16 cellular contexts compared by ENCODE assay signal in genomic region chr17:47240375-47240764, GRCh38. TPM values are rescaled to one million over a fixed set of nuclear protein-coding genes. Genes with fewer than 3 reads are reported as not detected.
DNase-seq lines count a peak whose midpoint lies in the region; ATAC-seq, FAIRE-seq and TF ChIP-seq lines count a peak whose summit lies in the region.
"Had no signal": no experiment of that assay in that cellular context is flagged by ENCODE, and none has a peak within 500 bp of the region (broad histone marks: within the 10 kb centered on the region; RNA-seq: fewer than 3 reads in every experiment).

No MANE protein-coding gene starts in this region.

- TF ChIP-seq CTCF in liver (IDR thresholded peaks at IDR 0.05; ENCODE audit: low read depth, low read length, missing input control) (no peak), HepG2 (CRISPR knock-in tag; IDR thresholded peaks at IDR 0.05) (no peak), coronary artery (IDR thresholded peaks at IDR 0.05) (no peak), osteocyte (IDR thresholded peaks at IDR 0.05) (no peak), endodermal cell (conservative IDR thresholded peaks at IDR 0.05) (no peak), Peyer's patch (IDR thresholded peaks at IDR 0.05) (no peak)

- no peaks in the 10 kb centered on the region for H3K79me2 ChIP-seq in HepG2 (ENCODE audit: insufficient read depth, low read length)

- no peak overlapping the region for H2AFZ ChIP-seq in HepG2 (ENCODE audit: low read length)

- no peaks in the 10 kb centered on the region for H3K36me3 ChIP-seq in liver (ENCODE audit: control insufficient read depth in 4 of 4, insufficient read depth in 3 of 4, low read depth in 1 of 4, low read length in 3 of 4)
- no peaks in the 10 kb centered on the region for H3K36me3 ChIP-seq in HepG2 (replicated peaks in 1 of 2; ENCODE audit: control insufficient read depth in 1 of 2, insufficient read depth in 2 of 2, low read length in 2 of 2)
- H3K36me3 ChIP-seq in endodermal cell (ENCODE audit: control insufficient read depth, insufficient read depth, low read length), result no peaks in the 10 kb centered on the region
- H3K36me3 ChIP-seq in Peyer's patch, result no peaks in the 10 kb centered on the region

- DNase-seq in HepG2 (ENCODE audit: low spot score) (no peak), coronary artery (ENCODE audit: low spot score) (no peak), osteocyte (ENCODE audit: extremely low spot score, unreplicated experiment) (no peak), HuH-7 (ENCODE audit: low spot score) (no peak), endodermal cell (no peak), Peyer's patch (no peak)
- DNase-seq in activated CD4-positive, alpha-beta T cell treated with anti-CD3 and anti-CD28 coated beads for 36 hours, result no peak
- DNase-seq: activated T-cell treated with anti-CD3 and anti-CD28 coated beads, Interleukin-2, amount 50 U/mL, for 4 hours; DND-41; stimulated activated CD4-positive, alpha-beta T cell treated with anti-CD3 and anti-CD28 coated beads, Interleukin-4, amount 100 ng/mL, for 4 hours had no signal

- 74% methylated on average over 4 of the region's 4 CpGs for WGBS in liver
- WGBS in HepG2 (ENCODE audit: low lambda C conversion rate), result 46% methylated on average over 4 of the region's 4 CpGs
- 94% methylated on average over 4 of the region's 4 CpGs; no CpG with 5 or more reads in 1 of the 2 experiments for WGBS in endodermal cell (ENCODE audit: insufficient coverage in 1 of 2, insufficient read length in 1 of 2), 2 experiments

- POLR2A ChIA-PET in HepG2 (lab: Yijun Ruan, JAX), result interaction anchor here (1.1 kb wide), 1 partner anchor 12 kb away, joined by 5 read pairs; no protein-coding TSS in a partner anchor
- POLR2A ChIA-PET in activated CD4-positive, alpha-beta T cell treated with anti-CD3 and anti-CD28 coated beads for 36 hours (lab: Charles Lee), result interaction anchor here (1.2 kb wide), 1 partner anchor 18 kb away, joined by 4 read pairs; no protein-coding TSS in a partner anchor

- H3K9me3 ChIP-seq in liver (ENCODE audit: control insufficient read depth in 4 of 4, low read length in 3 of 4) (no peaks in the 10 kb centered on the region), HepG2 (ENCODE audit: low read length) (no peaks in the 10 kb centered on the region), endodermal cell (ENCODE audit: control insufficient read depth, low read length) (no peaks in the 10 kb centered on the region), Peyer's patch (no peaks in the 10 kb centered on the region)
- H3K9me3 ChIP-seq: body of pancreas had no signal

- no peak for TF ChIP-seq RAD21 in liver (IDR thresholded peaks at IDR 0.05)
- no peak for TF ChIP-seq RAD21 in HepG2 (CRISPR knock-in tag; IDR thresholded peaks at IDR 0.05)

- CTCF ChIA-PET in HepG2 (lab: Yijun Ruan, JAX; ENCODE audit: low intra/inter-chr PET ratio, low total read pairs), result no interaction called here
- CTCF ChIA-PET in activated CD4-positive, alpha-beta T cell treated with anti-CD3 and anti-CD28 coated beads for 36 hours (lab: Charles Lee), result interaction anchor here (0.7 to 1.3 kb wide), 2 partner anchors 32 to 74 kb away, joined by 3 to 5 read pairs; no protein-coding TSS in a partner anchor

- TF ChIP-seq POLR2A in HepG2 (IDR thresholded peaks at IDR 0.05; ENCODE audit: insufficient read depth in 1 of 2, low read depth in 2 of 2, low read length in 2 of 2) (no peak), Peyer's patch (IDR thresholded peaks at IDR 0.05) (no peak)

- intact Hi-C loops in HepG2 (cut with micrococcal nuclease; ENCODE audit: unreplicated experiment), result no loop called here
- intact Hi-C loops in activated CD4-positive, alpha-beta T cell treated with anti-CD3 and anti-CD28 coated beads for 36 hours (cut with DNase I, micrococcal nuclease), result no loop called here

- no peak overlapping the region for H3K4me2 ChIP-seq in HepG2 (ENCODE audit: low read depth, low read length)

- H3K27ac ChIP-seq in liver (ENCODE audit: low read depth in 1 of 2, low read length in 2 of 2) (peak overlapping the region; percentile 46 to 55), HepG2 (ENCODE audit: extremely low read length, insufficient read depth, low read length) (no peak overlapping the region), coronary artery (peak overlapping the region; percentile 91 to 95), endodermal cell (ENCODE audit: low read depth, low read length) (no peak overlapping the region), Peyer's patch (peak overlapping the region in 2 of 4 donors; percentile 71 to 72)

- H3K9ac ChIP-seq in liver (ENCODE audit: low read depth in 1 of 2, low read length in 2 of 2) (no peak overlapping the region), HepG2 (ENCODE audit: insufficient read depth, low read depth, low read length) (no peak overlapping the region), endodermal cell (ENCODE audit: extremely low read depth, low read length, poor library complexity, severe bottlenecking) (no peak overlapping the region)

- no TSS peak for BruUV-seq in HepG2 (replicated peaks; lab: Mats Ljungman, UMichigan)

- H3K27ac Mint-ChIP-seq in osteocyte (ENCODE audit: unreplicated experiment) (peak overlapping the region; percentile 92), endodermal cell (no peak overlapping the region)
- no peak overlapping the region for H3K27ac Mint-ChIP-seq in activated CD4-positive, alpha-beta T cell treated with anti-CD3 and anti-CD28 coated beads for 36 hours

- H3K4me1 Mint-ChIP-seq in osteocyte (ENCODE audit: unreplicated experiment), result peaks cover 17% of the 10 kb centered on the region
- peaks cover 4% of the 10 kb centered on the region for H3K4me1 Mint-ChIP-seq in activated CD4-positive, alpha-beta T cell treated with anti-CD3 and anti-CD28 coated beads for 36 hours
- H3K4me1 Mint-ChIP-seq in endodermal cell, result no peaks in the 10 kb centered on the region

- H3K4me3 Mint-ChIP-seq in osteocyte (ENCODE audit: unreplicated experiment) (no peak overlapping the region), endodermal cell (no peak overlapping the region)
- no peak overlapping the region for H3K4me3 Mint-ChIP-seq in activated CD4-positive, alpha-beta T cell treated with anti-CD3 and anti-CD28 coated beads for 36 hours
- H3K4me3 Mint-ChIP-seq: activated T-cell treated with anti-CD3 and anti-CD28 coated beads, Interleukin-2, amount 50 U/mL, for 4 hours had no signal

- FAIRE-seq in HepG2 (lab: Jason Lieb, UNC), result no peak

- H3K9me3 Mint-ChIP-seq in osteocyte (ENCODE audit: unreplicated experiment), result no peaks in the 10 kb centered on the region
- H3K9me3 Mint-ChIP-seq in activated CD4-positive, alpha-beta T cell treated with anti-CD3 and anti-CD28 coated beads for 36 hours (ENCODE audit: low read depth), result no peaks in the 10 kb centered on the region
- H3K9me3 Mint-ChIP-seq in endodermal cell, result no peaks in the 10 kb centered on the region
- H3K9me3 Mint-ChIP-seq: activated T-cell treated with anti-CD3 and anti-CD28 coated beads, Interleukin-2, amount 50 U/mL, for 4 hours had no signal

- H3K27me3 Mint-ChIP-seq in osteocyte (ENCODE audit: unreplicated experiment) (no peaks in the 10 kb centered on the region), endodermal cell (ENCODE audit: insufficient read depth) (peaks cover 15% of the 10 kb centered on the region)
- peaks cover 5% of the 10 kb centered on the region for H3K27me3 Mint-ChIP-seq in activated CD4-positive, alpha-beta T cell treated with anti-CD3 and anti-CD28 coated beads for 36 hours

- H4K20me1 ChIP-seq in HepG2 (ENCODE audit: insufficient read depth, low read length), result no peaks in the 10 kb centered on the region

- no peaks in the 10 kb centered on the region for H3K27me3 ChIP-seq in liver (ENCODE audit: control insufficient read depth in 4 of 4, insufficient read depth in 4 of 4, low read length in 3 of 4)
- no peaks in the 10 kb centered on the region; a peak in 1 of 5 replicates for H3K27me3 ChIP-seq in HepG2 (ENCODE audit: control insufficient read depth in 1 of 2, insufficient read depth in 2 of 2, low read length in 2 of 2)
- H3K27me3 ChIP-seq in endodermal cell (ENCODE audit: control insufficient read depth, insufficient read depth, low read length, poor library complexity, severe bottlenecking), result no peaks in the 10 kb centered on the region
- H3K27me3 ChIP-seq in Peyer's patch, result no peaks in the 10 kb centered on the region
- H3K27me3 ChIP-seq: body of pancreas had no signal

- H3K4me1 ChIP-seq in liver (ENCODE audit: control insufficient read depth in 4 of 4, insufficient read depth in 4 of 4, low read length in 3 of 4) (no peaks in the 10 kb centered on the region), HepG2 (ENCODE audit: insufficient read depth, low read length) (no peaks in the 10 kb centered on the region), endodermal cell (ENCODE audit: control insufficient read depth, insufficient read depth, low read length) (no peaks in the 10 kb centered on the region), Peyer's patch (peaks cover 0 to 13% (median 0%) of the 10 kb centered on the region in 4 donors)
- H3K4me1 ChIP-seq: body of pancreas had no signal

- no peak for TF ChIP-seq EP300 in HepG2 (IDR thresholded peaks at IDR 0.05; ENCODE audit: low read depth in 2 of 2, low read length in 2 of 2)
- TF ChIP-seq EP300 in HepG2 (CRISPR knock-in tag; IDR thresholded peaks at IDR 0.05; ENCODE audit: borderline replicate concordance), result no peak

- no peak for ATAC-seq in HepG2
- ATAC-seq in activated CD4-positive, alpha-beta T cell treated with anti-CD3 and anti-CD28 coated beads for 36 hours, result no peak
- ATAC-seq: activated T-cell treated with anti-CD3 and anti-CD28 coated beads, Interleukin-2, amount 50 U/mL, for 4 hours had no signal

- in situ Hi-C loops in HepG2 (cut with HindIII; ENCODE audit: extremely low pct_ligation_motif_present, low pct_unique_long_range_greater_than_20kb), result no loop called here

- H3K36me3 Mint-ChIP-seq in osteocyte (ENCODE audit: unreplicated experiment) (no peaks in the 10 kb centered on the region), endodermal cell (ENCODE audit: low read depth) (no peaks in the 10 kb centered on the region)
- H3K36me3 Mint-ChIP-seq in activated CD4-positive, alpha-beta T cell treated with anti-CD3 and anti-CD28 coated beads for 36 hours (ENCODE audit: low read depth), result no peaks in the 10 kb centered on the region

- H3K4me3 ChIP-seq in liver (ENCODE audit: low read depth in 1 of 3, low read length in 3 of 3) (no peak overlapping the region), HepG2 (replicated peaks in 1 of 3; ENCODE audit: insufficient read depth in 1 of 3, low read depth in 2 of 3, low read length in 3 of 3) (no peak overlapping the region), coronary artery (no peak overlapping the region), endodermal cell (ENCODE audit: low read length) (no peak overlapping the region), Peyer's patch (no peak overlapping the region)
- H3K4me3 ChIP-seq: body of pancreas had no signal

RNA-seq across cellular contexts. Expression of gene ITGB3, which starts 13.3 kb away (rescaled TPM):
- total RNA-seq in liver (10 to 100 TPM in 1 of 2 donors, 1 to 10 TPM in 1; 4.8 to 33.4 TPM), HepG2 (2016; rRNA removed; fragmentation: Illumina TruSeq; extraction: Trizol) (0.15 and 0.31 TPM in 2 replicates), osteocyte (2.5 and 3.3 TPM in 2 replicates), endodermal cell (under 1 TPM; 0.51 to 0.73 TPM), Peyer's patch (10 to 100 TPM in 1 of 4 donors, 1 to 10 TPM in 3; 4.6 to 18.2 (median 6.6) TPM)
- polyA plus RNA-seq in liver (1 to 10 TPM in 1 of 2 donors, under 1 TPM in 1; 0.47 to 2.8 TPM), HepG2 (2011; rRNA removed) (0.09 and 0.10 TPM in 2 replicates)
- not detected in 2 replicates for total RNA-seq in HepG2 (2016; cell fraction: cytosol; rRNA removed; fragmentation: Illumina TruSeq; extraction: Trizol; ENCODE audit: low read depth)
- 0.31 and 0.37 TPM in 2 replicates for total RNA-seq in HepG2 (2016; cell fraction: insoluble cytoplasmic fraction; rRNA removed; fragmentation: Illumina TruSeq; extraction: Trizol)
- total RNA-seq in HepG2 (2016; cell fraction: membrane; rRNA removed; fragmentation: Illumina TruSeq; extraction: Trizol), result not detected in 2 replicates
- 0.41 and 0.50 TPM in 2 replicates for total RNA-seq in HepG2 (2016; cell fraction: nucleus; rRNA removed; fragmentation: Illumina TruSeq; extraction: Trizol)
- polyA plus RNA-seq in HepG2 (2011; cell fraction: cytosol; rRNA removed), result 0.07 and 0.09 TPM in 2 replicates
- 0.14 TPM in 2 replicates for polyA plus RNA-seq in HepG2 (2011; cell fraction: nucleus; rRNA removed)
- not detected in 2 replicates for polyA plus RNA-seq in HepG2 (2012)
- polyA plus RNA-seq in HepG2 (2016; cell fraction: cytosol; fragmentation: Illumina TruSeq; extraction: Trizol; ENCODE audit: low read depth), result not detected in 2 replicates
- polyA plus RNA-seq in HepG2 (2016; cell fraction: insoluble cytoplasmic fraction; fragmentation: Illumina TruSeq; extraction: Trizol; ENCODE audit: low read depth), result 0.07 TPM in 1 of 2 replicates, not detected in the other
- polyA plus RNA-seq in HepG2 (2016; cell fraction: membrane; fragmentation: Illumina TruSeq; extraction: Trizol; ENCODE audit: low read depth), result not detected in 2 replicates
- 0.15 TPM in 1 of 2 replicates, not detected in the other for polyA plus RNA-seq in HepG2 (2016; cell fraction: nucleus; fragmentation: Illumina TruSeq; extraction: Trizol; ENCODE audit: insufficient read depth, low read depth)
- polyA minus RNA-seq in HepG2 (2011; rRNA and poly(A)+ RNA removed; ENCODE audit: low replicate concordance), result 0.82 TPM in 1 of 2 replicates, not detected in the other
- not detected in 2 replicates for polyA minus RNA-seq in HepG2 (2011; cell fraction: cytosol; rRNA and poly(A)+ RNA removed)
- polyA minus RNA-seq in HepG2 (2011; cell fraction: nucleus; rRNA and poly(A)+ RNA removed), result 0.12 TPM in 1 of 2 replicates, not detected in the other
- total RNA-seq in activated CD4-positive, alpha-beta T cell treated with anti-CD3 and anti-CD28 coated beads for 36 hours, result under 1 TPM in 1 of 2 experiments, not detected in 1; 0.04 TPM
- polyA plus RNA-seq in endodermal cell (2013, experiment 1 of 2), result 0.18 TPM
- 0.33 TPM for polyA plus RNA-seq in endodermal cell (2013, experiment 2 of 2)
- total RNA-seq: NCI-H460 had no signal

RNA-seq across cellular contexts. Expression of gene MYL4, which starts 31.2 kb away (rescaled TPM):
- 100 to 1,000 TPM in 1 of 2 donors, not detected in 1; 215 TPM for total RNA-seq in liver
- polyA plus RNA-seq in liver, result under 1 TPM; 0.19 to 0.22 TPM
- not detected in 2 replicates for total RNA-seq in HepG2 (2016; rRNA removed; fragmentation: Illumina TruSeq; extraction: Trizol)
- total RNA-seq in HepG2 (2016; cell fraction: cytosol; rRNA removed; fragmentation: Illumina TruSeq; extraction: Trizol; ENCODE audit: low read depth), result not detected in 2 replicates
- total RNA-seq in HepG2 (2016; cell fraction: insoluble cytoplasmic fraction; rRNA removed; fragmentation: Illumina TruSeq; extraction: Trizol), result not detected in 2 replicates
- total RNA-seq in HepG2 (2016; cell fraction: membrane; rRNA removed; fragmentation: Illumina TruSeq; extraction: Trizol), result not detected in 2 replicates
- total RNA-seq in HepG2 (2016; cell fraction: nucleus; rRNA removed; fragmentation: Illumina TruSeq; extraction: Trizol), result not detected in 2 replicates
- polyA plus RNA-seq in HepG2 (2011; rRNA removed), result 0.13 TPM in 1 of 2 replicates, not detected in the other
- 0.11 and 0.17 TPM in 2 replicates for polyA plus RNA-seq in HepG2 (2011; cell fraction: cytosol; rRNA removed)
- polyA plus RNA-seq in HepG2 (2011; cell fraction: nucleus; rRNA removed), result not detected in 2 replicates
- not detected in 2 replicates for polyA plus RNA-seq in HepG2 (2012)
- not detected in 2 replicates for polyA plus RNA-seq in HepG2 (2016; cell fraction: cytosol; fragmentation: Illumina TruSeq; extraction: Trizol; ENCODE audit: low read depth)
- polyA plus RNA-seq in HepG2 (2016; cell fraction: insoluble cytoplasmic fraction; fragmentation: Illumina TruSeq; extraction: Trizol; ENCODE audit: low read depth), result 0.27 TPM in 1 of 2 replicates, not detected in the other
- not detected in 2 replicates for polyA plus RNA-seq in HepG2 (2016; cell fraction: membrane; fragmentation: Illumina TruSeq; extraction: Trizol; ENCODE audit: low read depth)
- polyA plus RNA-seq in HepG2 (2016; cell fraction: nucleus; fragmentation: Illumina TruSeq; extraction: Trizol; ENCODE audit: insufficient read depth, low read depth), result not detected in 2 replicates
- polyA minus RNA-seq in HepG2 (2011; rRNA and poly(A)+ RNA removed; ENCODE audit: low replicate concordance), result 0.42 and 1.4 TPM in 2 replicates
- not detected in 2 replicates for polyA minus RNA-seq in HepG2 (2011; cell fraction: cytosol; rRNA and poly(A)+ RNA removed)
- polyA minus RNA-seq in HepG2 (2011; cell fraction: nucleus; rRNA and poly(A)+ RNA removed), result not detected in 2 replicates
- total RNA-seq in osteocyte, result not detected in 2 replicates
- not detected for total RNA-seq in activated CD4-positive, alpha-beta T cell treated with anti-CD3 and anti-CD28 coated beads for 36 hours
- 10 to 100 TPM; 15.5 to 20.0 TPM for total RNA-seq in endodermal cell
- polyA plus RNA-seq in endodermal cell (2013, experiment 1 of 2), result 26.9 TPM
- 27.9 TPM for polyA plus RNA-seq in endodermal cell (2013, experiment 2 of 2)
- 1 to 10 TPM in 1 of 4 donors, not detected in 3; 9.1 TPM for total RNA-seq in Peyer's patch
- total RNA-seq: activated T-cell treated with anti-CD3 and anti-CD28 coated beads, Interleukin-2, amount 50 U/mL, for 4 hours; body of pancreas; esophagus mucosa; M059J; NCI-H460; subcutaneous adipose tissue had no signal

RNA-seq across cellular contexts. Expression of gene CDC27, which starts 51.3 kb away (rescaled TPM):
- total RNA-seq in liver, result 100 to 1,000 TPM in 1 of 2 donors, 10 to 100 TPM in 1; 30.6 to 148 TPM
- polyA plus RNA-seq in liver, result 10 to 100 TPM; 16.8 to 23.6 TPM
- total RNA-seq in HepG2 (2016; rRNA removed; fragmentation: Illumina TruSeq; extraction: Trizol), result 102 and 162 TPM in 2 replicates
- 15.6 and 16.5 TPM in 2 replicates for total RNA-seq in HepG2 (2016; cell fraction: cytosol; rRNA removed; fragmentation: Illumina TruSeq; extraction: Trizol; ENCODE audit: low read depth)
- total RNA-seq in HepG2 (2016; cell fraction: insoluble cytoplasmic fraction; rRNA removed; fragmentation: Illumina TruSeq; extraction: Trizol), result 94.8 and 180 TPM in 2 replicates
- total RNA-seq in HepG2 (2016; cell fraction: membrane; rRNA removed; fragmentation: Illumina TruSeq; extraction: Trizol), result 45.9 and 57.6 TPM in 2 replicates
- total RNA-seq in HepG2 (2016; cell fraction: nucleus; rRNA removed; fragmentation: Illumina TruSeq; extraction: Trizol), result 66.9 and 67.5 TPM in 2 replicates
- 55.9 and 80.7 TPM in 2 replicates for polyA plus RNA-seq in HepG2 (2011; rRNA removed)
- 39.5 and 46.1 TPM in 2 replicates for polyA plus RNA-seq in HepG2 (2011; cell fraction: cytosol; rRNA removed)
- polyA plus RNA-seq in HepG2 (2011; cell fraction: nucleus; rRNA removed), result 54.9 and 64.9 TPM in 2 replicates
- polyA plus RNA-seq in HepG2 (2012), result 45.5 and 46.6 TPM in 2 replicates
- polyA plus RNA-seq in HepG2 (2016; cell fraction: cytosol; fragmentation: Illumina TruSeq; extraction: Trizol; ENCODE audit: low read depth), result 4.4 and 5.4 TPM in 2 replicates
- 124 and 138 TPM in 2 replicates for polyA plus RNA-seq in HepG2 (2016; cell fraction: insoluble cytoplasmic fraction; fragmentation: Illumina TruSeq; extraction: Trizol; ENCODE audit: low read depth)
- polyA plus RNA-seq in HepG2 (2016; cell fraction: membrane; fragmentation: Illumina TruSeq; extraction: Trizol; ENCODE audit: low read depth), result 16.5 and 20.8 TPM in 2 replicates
- 88.5 and 91.4 TPM in 2 replicates for polyA plus RNA-seq in HepG2 (2016; cell fraction: nucleus; fragmentation: Illumina TruSeq; extraction: Trizol; ENCODE audit: insufficient read depth, low read depth)
- polyA minus RNA-seq in HepG2 (2011; rRNA and poly(A)+ RNA removed; ENCODE audit: low replicate concordance), result 105 and 134 TPM in 2 replicates
- polyA minus RNA-seq in HepG2 (2011; cell fraction: cytosol; rRNA and poly(A)+ RNA removed), result 70.2 and 86.9 TPM in 2 replicates
- polyA minus RNA-seq in HepG2 (2011; cell fraction: nucleus; rRNA and poly(A)+ RNA removed), result 68.6 and 73.8 TPM in 2 replicates
- 102 and 112 TPM in 2 replicates for total RNA-seq in osteocyte
- 100 to 1,000 TPM; 123 to 166 TPM for total RNA-seq in activated CD4-positive, alpha-beta T cell treated with anti-CD3 and anti-CD28 coated beads for 36 hours
- total RNA-seq in endodermal cell, result 100 to 1,000 TPM in 1 of 2 donors, 10 to 100 TPM in 1; 72.1 to 108 TPM
- 69.1 TPM for polyA plus RNA-seq in endodermal cell (2013, experiment 1 of 2)
- 73.7 TPM for polyA plus RNA-seq in endodermal cell (2013, experiment 2 of 2)
- total RNA-seq in Peyer's patch, result 10 to 100 TPM; 29.9 to 72.6 (median 47.4) TPM

Comparison
In these comparisons a context has a peak if more than half of its experiments do, and no peak if none do; other contexts are left out.
1. H3K27ac ChIP-seq: peak in liver (2 of 2) and coronary artery (2 of 2); none in HepG2 (single experiment) and endodermal cell (single experiment).